In the genomic region with DNA sequence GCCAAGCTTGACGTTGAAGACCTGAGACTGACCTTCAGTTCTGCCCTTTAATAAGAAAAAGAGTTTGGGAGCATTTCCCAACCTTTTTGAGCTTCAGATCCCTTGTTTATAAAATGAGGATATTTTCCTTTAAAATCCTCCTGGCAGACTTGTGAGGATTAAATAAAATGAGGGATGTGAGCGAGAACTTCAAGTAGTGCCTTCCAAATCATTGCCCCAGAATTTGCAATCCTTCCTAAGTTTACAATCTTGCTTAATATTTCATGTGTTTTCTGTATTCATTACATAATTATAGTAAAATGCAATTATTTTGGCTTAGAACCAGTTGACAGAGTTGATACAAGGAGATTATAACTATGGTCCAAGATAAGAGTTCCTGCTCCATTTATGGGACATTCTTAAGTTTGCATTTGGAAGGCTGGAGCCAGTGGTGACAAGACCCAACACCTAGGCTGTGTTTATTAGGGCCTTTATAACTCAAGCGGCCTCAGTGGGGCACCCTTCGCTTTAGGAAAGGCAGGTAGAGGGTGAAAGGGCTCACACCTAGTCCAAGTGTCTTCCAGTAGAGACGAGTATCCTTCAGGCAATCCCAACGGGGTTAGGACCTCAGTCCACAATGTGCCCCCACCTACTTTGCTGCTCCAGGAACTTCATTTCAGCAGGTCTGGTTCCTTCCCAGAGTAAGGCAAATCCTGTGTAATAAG, we compare ENCODE assay signal across 21 cellular contexts.
DNase-seq lines count a peak whose midpoint lies in the region; ATAC-seq and TF ChIP-seq lines count a peak whose summit lies in the region.
"Had no signal": no experiment of that assay in that cellular context is flagged by ENCODE, and none has a peak within 500 bp of the region (broad histone marks: within the 10 kb centered on the region; RNA-seq: fewer than 3 reads in every experiment).

No MANE protein-coding gene starts in this region.

- TF ChIP-seq EP300 in SK-N-SH (IDR thresholded peaks at IDR 0.05; ENCODE audit: borderline replicate concordance in 1 of 2, low read depth in 1 of 2, low read length in 1 of 2) = no peak

- no peaks in the 10 kb centered on the region for H3K36me3 Mint-ChIP-seq in endodermal cell (ENCODE audit: low read depth)
- peaks cover 3% of the 10 kb centered on the region for H3K36me3 Mint-ChIP-seq in effector memory CD8-positive, alpha-beta T cell (ENCODE audit: insufficient read depth)

- no peaks in the 10 kb centered on the region for H3K79me2 ChIP-seq in SK-N-SH (ENCODE audit: insufficient read depth)

- no peak for TF ChIP-seq POLR2A in NB4 (IDR thresholded peaks at IDR 0.05; ENCODE audit: extremely low read depth, insufficient read length)

- WGBS in SK-N-SH (ENCODE audit: low lambda C conversion rate) = 9% methylated on average over 6 of the region's 6 CpGs
- WGBS in endodermal cell (ENCODE audit: insufficient coverage in 1 of 2, insufficient read length in 1 of 2), 2 experiments = 82 to 89% methylated on average over 3 to 6 of the region's 6 CpGs

- H2AFZ ChIP-seq in SK-N-SH (ENCODE audit: low read depth) = no peak overlapping the region
- H2AFZ ChIP-seq: GM23248 had no signal

- no peak overlapping the region for H3K4me2 ChIP-seq in SK-N-SH

- DNase-seq in SK-N-SH (no peak), NB4 (ENCODE audit: low read depth) (peak; percentile 4), endodermal cell (peak; percentile 83), sciatic nerve (ENCODE audit: low spot score) (no peak), NCI-H1105 (lab: John Stamatoyannopoulos, UW) (no peak), dedifferentiated amniotic fluid mesenchymal stem cell (ENCODE audit: extremely low spot score) (no peak)
- no peak for DNase-seq in effector memory CD8-positive, alpha-beta T cell
- DNase-seq: activated CD4-positive, alpha-beta T cell treated with anti-CD3 and anti-CD28 coated beads, Interleukin-2, amount 50 U/mL, for 1 hour; activated CD8-positive, alpha-beta memory T cell treated with anti-CD3 and anti-CD28 coated beads, Interleukin-2, amount 50 U/mL, for 48 hours; activated effector memory CD4-positive, alpha-beta T cell treated with Interleukin-2 at 50 U/mL for 16 hours; adrenal gland; C1 segment of cervical spinal cord; dorsolateral prefrontal cortex; GM23248; NCI-H1694; NCI-H2227 treated with DMSO at 0.1 percent for 48 hours; stimulated activated CD8-positive, alpha-beta memory T cell treated with anti-CD3 and anti-CD28 coated beads, Interleukin-4, amount 100 ng/mL, for 48 hours had no signal

- H3K4me1 ChIP-seq in SK-N-SH (ENCODE audit: control insufficient read depth in 1 of 2, insufficient read depth in 2 of 2, low read depth in 1 of 2, low read length in 1 of 2) (no peaks in the 10 kb centered on the region; a peak in 1 of 4 replicates), endodermal cell (ENCODE audit: control insufficient read depth, insufficient read depth, low read length) (peaks cover 3% of the 10 kb centered on the region)
- H3K4me1 ChIP-seq: adrenal gland, breast epithelium had no signal

- no peaks in the 10 kb centered on the region for H3K9me3 Mint-ChIP-seq in endodermal cell
- H3K9me3 Mint-ChIP-seq in effector memory CD8-positive, alpha-beta T cell = no peaks in the 10 kb centered on the region

- CTCF ChIA-PET in SK-N-SH (lab: Yijun Ruan, JAX) = interaction anchor here (1.0 to 1.2 kb wide), 2 partner anchors 441 to 568 kb away, joined by 3 to 5 read pairs; no protein-coding TSS in a partner anchor

- no peak for ATAC-seq in SK-N-SH treated with all-trans-retinoic acid at 6 μM for 48 hours
- peak; percentile 60 for ATAC-seq in sciatic nerve
- ATAC-seq in effector memory CD8-positive, alpha-beta T cell (replicated peaks) = no peak

- H3K4me1 Mint-ChIP-seq in endodermal cell = peaks cover 16% of the 10 kb centered on the region
- H3K4me1 Mint-ChIP-seq in effector memory CD8-positive, alpha-beta T cell (ENCODE audit: low read depth in 2 of 2) = no peaks in the 10 kb centered on the region

- H3K4me3 Mint-ChIP-seq in endodermal cell = no peak overlapping the region
- H3K4me3 Mint-ChIP-seq in effector memory CD8-positive, alpha-beta T cell = no peak overlapping the region

- POLR2A ChIA-PET in SK-N-SH (lab: Yijun Ruan, JAX) = no interaction called here

- H3K9me2 ChIP-seq in SK-N-SH = no peaks in the 10 kb centered on the region

- no peaks in the 10 kb centered on the region for H4K20me1 ChIP-seq in SK-N-SH (ENCODE audit: insufficient read depth)

- no peaks in the 10 kb centered on the region for H3F3A ChIP-seq in SK-N-SH (replicated peaks; ENCODE audit: insufficient read depth)

- peak; percentile 48 for TF ChIP-seq RAD21 in SK-N-SH (IDR thresholded peaks at IDR 0.05; ENCODE audit: low read length)

- no peak overlapping the region for H3K27ac ChIP-seq in SK-N-SH (ENCODE audit: low read depth in 2 of 2, low read length in 1 of 2)
- H3K27ac ChIP-seq in endodermal cell (ENCODE audit: low read depth, low read length) = no peak overlapping the region
- H3K27ac ChIP-seq: adrenal gland, breast epithelium, dorsolateral prefrontal cortex, esophagus muscularis mucosa, GM23248, neutrophil had no signal

- H3K9me3 ChIP-seq in SK-N-SH (no peaks in the 10 kb centered on the region), endodermal cell (ENCODE audit: control insufficient read depth, low read length) (peaks cover 14% of the 10 kb centered on the region)
- H3K9me3 ChIP-seq: adrenal gland, esophagus muscularis mucosa, neutrophil had no signal

- no peak overlapping the region for H3K9ac ChIP-seq in SK-N-SH
- no peak overlapping the region for H3K9ac ChIP-seq in endodermal cell (ENCODE audit: extremely low read depth, low read length, poor library complexity, severe bottlenecking)
- H3K9ac ChIP-seq: GM23248 had no signal

- H3K4me3 ChIP-seq in SK-N-SH (ENCODE audit: low read depth in 2 of 2, low read length in 1 of 2) = no peak overlapping the region
- H3K4me3 ChIP-seq in NB4 (ENCODE audit: low read depth, low read length) = no peak overlapping the region
- no peak overlapping the region for H3K4me3 ChIP-seq in endodermal cell (ENCODE audit: low read length)
- H3K4me3 ChIP-seq: adrenal gland, breast epithelium, dorsolateral prefrontal cortex, esophagus muscularis mucosa, GM23248 had no signal

- peaks cover 40% of the 10 kb centered on the region for H3K27me3 Mint-ChIP-seq in endodermal cell (ENCODE audit: insufficient read depth)
- H3K27me3 Mint-ChIP-seq in effector memory CD8-positive, alpha-beta T cell = no peaks in the 10 kb centered on the region

- TF ChIP-seq CTCF in SK-N-SH (IDR thresholded peaks at IDR 0.05) (no peak), NB4 (IDR thresholded peaks at IDR 0.05; ENCODE audit: low read depth, low read length) (no peak), endodermal cell (conservative IDR thresholded peaks at IDR 0.05) (peak; percentile 69)

- H3K36me3 ChIP-seq in SK-N-SH (replicated peaks in 1 of 2; ENCODE audit: control insufficient read depth in 1 of 2, insufficient read depth in 2 of 2, low read length in 1 of 2) (no peaks in the 10 kb centered on the region), endodermal cell (ENCODE audit: control insufficient read depth, insufficient read depth, low read length) (no peaks in the 10 kb centered on the region)
- H3K36me3 ChIP-seq: adrenal gland, breast epithelium, esophagus muscularis mucosa, neutrophil had no signal

- H3K27ac Mint-ChIP-seq in endodermal cell = no peak overlapping the region
- H3K27ac Mint-ChIP-seq in effector memory CD8-positive, alpha-beta T cell = no peak overlapping the region

- H3K27me3 ChIP-seq in SK-N-SH (ENCODE audit: insufficient read depth) (no peaks in the 10 kb centered on the region), endodermal cell (ENCODE audit: control insufficient read depth, insufficient read depth, low read length, poor library complexity, severe bottlenecking) (peaks cover 7% of the 10 kb centered on the region)
- H3K27me3 ChIP-seq: adrenal gland, dorsolateral prefrontal cortex, esophagus muscularis mucosa, neutrophil had no signal

- intact Hi-C loops in sciatic nerve (cut with DNase I) = no loop called here

TF ChIP-seq in SK-N-SH, 30 proteins besides CTCF, POLR2A, EP300 and RAD21 (continues in another document):
- TF ChIP-seq NRF1 (IDR thresholded peaks at IDR 0.05; ENCODE audit: low read depth, low read length) (no peak), SMC3 (IDR thresholded peaks at IDR 0.05; ENCODE audit: low read depth, low read length) (no peak), CHD2 (IDR thresholded peaks at IDR 0.05; ENCODE audit: low read length, partially characterized antibody) (no peak)
- TF ChIP-seq, protein P1, sequence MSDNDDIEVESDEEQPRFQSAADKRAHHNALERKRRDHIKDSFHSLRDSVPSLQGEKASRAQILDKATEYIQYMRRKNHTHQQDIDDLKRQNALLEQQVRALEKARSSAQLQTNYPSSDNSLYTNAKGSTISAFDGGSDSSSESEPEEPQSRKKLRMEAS (IDR thresholded peaks at IDR 0.05; ENCODE audit: low read depth) = no peak

TF ChIP-seq in SK-N-SH treated with all-trans-retinoic acid at 6 μM for 48 hours, 23 proteins besides CTCF, POLR2A, EP300 and RAD21:
- TF ChIP-seq, protein P2, sequence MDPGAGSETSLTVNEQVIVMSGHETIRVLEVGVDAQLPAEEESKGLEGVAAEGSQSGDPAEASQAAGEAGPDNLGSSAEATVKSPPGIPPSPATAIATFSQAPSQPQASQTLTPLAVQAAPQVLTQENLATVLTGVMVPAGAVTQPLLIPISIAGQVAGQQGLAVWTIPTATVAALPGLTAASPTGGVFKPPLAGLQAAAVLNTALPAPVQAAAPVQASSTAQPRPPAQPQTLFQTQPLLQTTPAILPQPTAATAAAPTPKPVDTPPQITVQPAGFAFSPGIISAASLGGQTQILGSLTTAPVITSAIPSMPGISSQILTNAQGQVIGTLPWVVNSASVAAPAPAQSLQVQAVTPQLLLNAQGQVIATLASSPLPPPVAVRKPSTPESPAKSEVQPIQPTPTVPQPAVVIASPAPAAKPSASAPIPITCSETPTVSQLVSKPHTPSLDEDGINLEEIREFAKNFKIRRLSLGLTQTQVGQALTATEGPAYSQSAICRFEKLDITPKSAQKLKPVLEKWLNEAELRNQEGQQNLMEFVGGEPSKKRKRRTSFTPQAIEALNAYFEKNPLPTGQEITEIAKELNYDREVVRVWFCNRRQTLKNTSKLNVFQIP (CRISPR knock-in tag; IDR thresholded peaks at IDR 0.05; ENCODE audit: borderline replicate concordance, low read depth) = no peak
- TF ChIP-seq RARB (CRISPR knock-in tag; IDR thresholded peaks at IDR 0.05) (no peak), ZNF565 (CRISPR knock-in tag; conservative IDR thresholded peaks at IDR 0.05; ENCODE audit: low read depth) (no peak)

Comparison
In these comparisons a context has a peak if more than half of its experiments do, and no peak if none do; other contexts are left out.
1. DNase-seq: peak in NB4 (single experiment) and endodermal cell (single experiment); none in SK-N-SH (single experiment), sciatic nerve (single experiment), NCI-H1105 (single experiment), effector memory CD8-positive, alpha-beta T cell (0 of 3) and dedifferentiated amniotic fluid mesenchymal stem cell (single experiment).